In genomic region chr3:81425198-81425868, GRCh38 we compare ENCODE assay signal across 21 cellular contexts.
DNase-seq lines count a peak whose midpoint lies in the region; ATAC-seq, FAIRE-seq and TF ChIP-seq lines count a peak whose summit lies in the region.
"Had no signal": no experiment of that assay in that cellular context is flagged by ENCODE, and none has a peak within 500 bp of the region (broad histone marks: within the 10 kb centered on the region; RNA-seq: fewer than 3 reads in every experiment).

No MANE protein-coding gene starts in this region.

- H3K27ac ChIP-seq in esophagus squamous epithelium (no peak overlapping the region), HepG2 (ENCODE audit: extremely low read length, insufficient read depth, low read length) (no peak overlapping the region)
- H3K27ac ChIP-seq: cardiac muscle cell, pancreas, suprapubic skin, VCaP had no signal

- H3K9me3 ChIP-seq in esophagus squamous epithelium (no peaks in the 10 kb centered on the region), HepG2 (ENCODE audit: low read length) (no peaks in the 10 kb centered on the region)
- H3K9me3 ChIP-seq: pancreas, suprapubic skin had no signal

- H3K36me3 ChIP-seq in esophagus squamous epithelium (no peaks in the 10 kb centered on the region), HepG2 (replicated peaks in 1 of 2; ENCODE audit: control insufficient read depth in 1 of 2, insufficient read depth in 2 of 2, low read length in 2 of 2) (no peaks in the 10 kb centered on the region)
- H3K36me3 ChIP-seq: cardiac muscle cell, pancreas, suprapubic skin had no signal

- intact Hi-C loops in esophagus squamous epithelium (cut with DNase I) (no loop called here), HepG2 (cut with micrococcal nuclease; ENCODE audit: unreplicated experiment) (no loop called here)

- DNase-seq in EH (ENCODE audit: low read depth) = peak; percentile 58
- DNase-seq in NCI-H226 = peak; percentile 37
- peak; percentile 90 for DNase-seq in dermis blood vessel endothelial cell
- DNase-seq in kidney glomerular epithelial cell (lab: John Stamatoyannopoulos, UW) = peak; percentile 19
- no peak for DNase-seq in activated effector memory CD4-positive, alpha-beta T cell treated with Interleukin-2 at 50 U/mL for 16 hours
- no peak for DNase-seq in esophagus squamous epithelium (lab: John Stamatoyannopoulos, UW)
- DNase-seq in HepG2 (ENCODE audit: low spot score) = no peak
- DNase-seq: activated CD8-positive, alpha-beta T cell treated with anti-CD3 and anti-CD28 coated beads, Interleukin-2, amount 10 ng/mL, durations not matched to agents 7 days and 5 days; activated naive CD8-positive, alpha-beta T cell treated with anti-CD3 and anti-CD28 coated beads for 36 hours; activated T-cell treated with anti-CD3 and anti-CD28 coated beads, Interleukin-2, amount 50 U/mL, for 48 hours; naive B cell; NCI-H146; NCI-H2227 treated with DMSO at 0.1 percent for 48 hours; pancreas; RPMI8226; stimulated activated CD4-positive, alpha-beta T cell treated with anti-CD3 and anti-CD28 coated beads, Interleukin-4, amount 100 ng/mL, for 24 hours; T-cell had no signal

- no peaks in the 10 kb centered on the region for H3K79me2 ChIP-seq in HepG2 (ENCODE audit: insufficient read depth, low read length)

- POLR2A ChIA-PET in HepG2 (lab: Yijun Ruan, JAX) = no interaction called here

- TF ChIP-seq RAD21 in HepG2 (CRISPR knock-in tag; IDR thresholded peaks at IDR 0.05) = no peak

- H3K4me3 ChIP-seq in esophagus squamous epithelium = no peak overlapping the region
- no peak overlapping the region for H3K4me3 ChIP-seq in HepG2 (replicated peaks in 1 of 3; ENCODE audit: insufficient read depth in 1 of 3, low read depth in 2 of 3, low read length in 3 of 3)
- H3K4me3 ChIP-seq: cardiac muscle cell, pancreas, suprapubic skin had no signal

- no peak overlapping the region for H3K9ac ChIP-seq in HepG2 (ENCODE audit: insufficient read depth, low read depth, low read length)

- FAIRE-seq in HepG2 (lab: Jason Lieb, UNC) = no peak
- FAIRE-seq: pancreas had no signal

- BruUV-seq in HepG2 (replicated peaks; lab: Mats Ljungman, UMichigan) = no TSS peak

- TF ChIP-seq CTCF in esophagus squamous epithelium (IDR thresholded peaks at IDR 0.05) (no peak), HepG2 (CRISPR knock-in tag; IDR thresholded peaks at IDR 0.05) (no peak)

- no peaks in the 10 kb centered on the region for H4K20me1 ChIP-seq in HepG2 (ENCODE audit: insufficient read depth, low read length)

- no peak for TF ChIP-seq POLR2A in esophagus squamous epithelium (IDR thresholded peaks at IDR 0.05)
- no peak for TF ChIP-seq POLR2A in HepG2 (IDR thresholded peaks at IDR 0.05; ENCODE audit: insufficient read depth in 1 of 2, low read depth in 2 of 2, low read length in 2 of 2)

- no peak overlapping the region for H2AFZ ChIP-seq in HepG2 (ENCODE audit: low read length)

- TF ChIP-seq EP300 in HepG2 (IDR thresholded peaks at IDR 0.05; ENCODE audit: low read depth in 2 of 2, low read length in 2 of 2) (no peak), HepG2 (CRISPR knock-in tag; IDR thresholded peaks at IDR 0.05; ENCODE audit: borderline replicate concordance) (no peak)

- H3K4me2 ChIP-seq in HepG2 (ENCODE audit: low read depth, low read length) = no peak overlapping the region

- ATAC-seq in HG02588 (IDR thresholded peaks at IDR 0.05; ENCODE audit: unreplicated experiment) = no peak
- ATAC-seq in HepG2 = no peak
- ATAC-seq: activated CD8-positive, alpha-beta T cell treated with anti-CD3 and anti-CD28 coated beads, Interleukin-2, amount 10 ng/mL, durations not matched to agents 7 days and 5 days; pancreas; T-cell had no signal

- H3K4me1 ChIP-seq in esophagus squamous epithelium (no peaks in the 10 kb centered on the region), HepG2 (ENCODE audit: insufficient read depth, low read length) (no peaks in the 10 kb centered on the region)
- H3K4me1 ChIP-seq: pancreas, suprapubic skin had no signal

- CTCF ChIA-PET in HepG2 (lab: Yijun Ruan, JAX; ENCODE audit: low intra/inter-chr PET ratio, low total read pairs) = no interaction called here

- WGBS in esophagus squamous epithelium, 2 donors = 56 to 62% methylated on average over 5 of the region's 5 CpGs
- 27% methylated on average over 5 of the region's 5 CpGs for WGBS in HepG2 (ENCODE audit: low lambda C conversion rate)

- in situ Hi-C loops in HepG2 (cut with HindIII; ENCODE audit: extremely low pct_ligation_motif_present, low pct_unique_long_range_greater_than_20kb) = no loop called here

- no peaks in the 10 kb centered on the region for H3K27me3 ChIP-seq in esophagus squamous epithelium
- H3K27me3 ChIP-seq in HepG2 (ENCODE audit: control insufficient read depth in 1 of 2, insufficient read depth in 2 of 2, low read length in 2 of 2) = no peaks in the 10 kb centered on the region
- H3K27me3 ChIP-seq: cardiac muscle cell, pancreas, suprapubic skin had no signal

TF ChIP-seq in HepG2, 621 proteins besides CTCF, POLR2A, EP300 and RAD21:
- TF ChIP-seq ZNF839 (CRISPR knock-in tag; IDR thresholded peaks at IDR 0.05; ENCODE audit: borderline replicate concordance) (no peak), ZFP37 (CRISPR knock-in tag; IDR thresholded peaks at IDR 0.05; ENCODE audit: borderline replicate concordance) (no peak), PAF1 (CRISPR knock-in tag; IDR thresholded peaks at IDR 0.05) (no peak), NFRKB (IDR thresholded peaks at IDR 0.05) (no peak), ZUFSP (CRISPR knock-in tag; IDR thresholded peaks at IDR 0.05; ENCODE audit: borderline replicate concordance) (no peak), ZNF720 (CRISPR knock-in tag; IDR thresholded peaks at IDR 0.05) (no peak), ELK4 (CRISPR knock-in tag; IDR thresholded peaks at IDR 0.05; ENCODE audit: borderline replicate concordance) (no peak), MBNL3 (CRISPR knock-in tag; conservative IDR thresholded peaks at IDR 0.05) (no peak), NCOA1 (CRISPR knock-in tag; IDR thresholded peaks at IDR 0.05) (no peak), RBFOX2 (IDR thresholded peaks at IDR 0.05; ENCODE audit: low read depth, low read length) (no peak), ZNF17 (CRISPR knock-in tag; IDR thresholded peaks at IDR 0.05) (no peak), ZSCAN12 (CRISPR knock-in tag; IDR thresholded peaks at IDR 0.05) (no peak)

Comparison
In these comparisons a context has a peak if more than half of its experiments do, and no peak if none do; other contexts are left out.
1. DNase-seq: peak in EH (single experiment), NCI-H226 (single experiment), dermis blood vessel endothelial cell (single experiment) and kidney glomerular epithelial cell (single experiment); none in activated effector memory CD4-positive, alpha-beta T cell treated with Interleukin-2 at 50 U/mL for 16 hours (single experiment), esophagus squamous epithelium (single experiment) and HepG2 (single experiment).